ENCODE assay signal across 8 cellular contexts in the genomic region with DNA sequence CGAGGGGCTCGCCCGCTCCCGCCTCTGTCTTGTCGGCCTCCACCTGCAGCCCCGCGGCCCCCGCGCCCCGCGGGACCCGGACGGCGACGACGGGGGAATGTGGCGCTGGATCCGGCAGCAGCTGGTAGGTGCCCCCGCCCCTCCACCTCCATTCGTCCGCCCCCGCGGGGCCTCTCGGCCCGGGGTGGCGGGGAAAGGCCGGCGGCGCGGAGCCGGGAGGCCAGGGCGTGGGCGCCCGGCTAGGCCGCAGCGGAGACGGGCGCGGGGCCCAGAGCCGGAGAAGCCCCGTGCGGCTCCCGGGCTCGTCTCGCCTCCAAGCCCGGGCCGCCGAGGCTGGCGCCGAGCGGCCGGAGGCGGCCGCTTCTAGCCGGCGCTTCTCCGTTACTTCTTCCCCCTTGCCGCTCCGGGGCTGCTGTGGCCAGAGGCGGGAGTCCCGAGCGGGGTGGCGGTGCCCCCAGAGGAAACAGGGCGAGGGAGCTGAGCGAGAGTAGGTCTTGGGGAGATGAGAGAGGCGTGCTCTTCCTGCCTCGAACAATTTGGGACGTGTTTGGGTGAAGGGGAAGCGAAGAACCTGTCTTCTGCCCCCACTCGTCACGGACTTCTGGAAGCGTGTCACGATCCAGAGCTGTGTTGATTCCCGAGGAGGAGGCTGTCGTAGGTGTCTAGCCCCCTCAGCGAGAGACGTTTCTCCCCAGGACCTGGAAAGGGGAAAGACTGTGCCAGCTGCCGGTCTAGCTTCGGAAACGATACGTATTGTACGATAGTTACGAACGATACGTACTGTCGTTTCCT.
DNase-seq lines count a peak whose midpoint lies in the region; ATAC-seq and TF ChIP-seq lines count a peak whose summit lies in the region.

No MANE protein-coding gene starts in this region.

- H3K27me3 ChIP-seq in mucosa of rectum (ENCODE audit: control insufficient read depth in 2 of 2, insufficient read depth in 2 of 2, low read length in 2 of 2): no peaks in the 10 kb centered on the region

- TF ChIP-seq CTCF in epithelial cell of esophagus (IDR thresholded peaks at IDR 0.05; ENCODE audit: insufficient read depth, low read depth, low read length, missing control alignments): no peak

- peak overlapping the region; percentile 94 for H3K27ac Mint-ChIP-seq in stimulated activated effector memory CD8-positive, alpha-beta T cell treated with anti-CD3 and anti-CD28 coated beads, Interleukin-12 subunit alpha, Interleukin-12 subunit beta, amount 100 ng/mL, for 72 hours

- peak overlapping the region; percentile 96 to 98 for H3K27ac ChIP-seq in mucosa of rectum (ENCODE audit: low read depth in 2 of 2, low read length in 2 of 2)

- peak; percentile 33 for DNase-seq in 8988T
- DNase-seq in NCI-H345 treated with DMSO at 0.1 percent for 48 hours (lab: John Stamatoyannopoulos, UW; ENCODE audit: unreplicated experiment): peak; percentile 33
- peak in 2 of 3 experiments; percentile 14 to 34 for DNase-seq in activated CD8-positive, alpha-beta memory T cell treated with anti-CD3 and anti-CD28 coated beads for 48 hours (ENCODE audit: low read depth in 2 of 3, low spot score in 2 of 3)
- DNase-seq in epithelial cell of esophagus (ENCODE audit: low read depth): peak; percentile 47
- peak in 1 of 2 donors; percentile 85 for DNase-seq in stimulated activated effector memory CD8-positive, alpha-beta T cell treated with anti-CD3 and anti-CD28 coated beads, Interleukin-12 subunit alpha, Interleukin-12 subunit beta, amount 100 ng/mL, for 72 hours (ENCODE audit: low spot score in 2 of 2)

- H3K9me3 ChIP-seq in mucosa of rectum (ENCODE audit: control insufficient read depth in 2 of 2, low read length in 2 of 2): no peaks in the 10 kb centered on the region

- H3K36me3 ChIP-seq in mucosa of rectum (ENCODE audit: control insufficient read depth in 2 of 2, insufficient read depth in 2 of 2, low read length in 2 of 2): no peaks in the 10 kb centered on the region

- peak overlapping the region; percentile 86 to 96 for H3K9ac ChIP-seq in mucosa of rectum (ENCODE audit: low read depth in 1 of 2, low read length in 2 of 2)

- peaks cover 3 to 15% of the 10 kb centered on the region in 2 donors for H3K4me1 ChIP-seq in mucosa of rectum (ENCODE audit: control insufficient read depth in 2 of 2, insufficient read depth in 2 of 2, low read length in 2 of 2)

- no peaks in the 10 kb centered on the region for H3K9me3 Mint-ChIP-seq in stimulated activated effector memory CD8-positive, alpha-beta T cell treated with anti-CD3 and anti-CD28 coated beads, Interleukin-12 subunit alpha, Interleukin-12 subunit beta, amount 100 ng/mL, for 72 hours

- H3K4me1 Mint-ChIP-seq in stimulated activated effector memory CD8-positive, alpha-beta T cell treated with anti-CD3 and anti-CD28 coated beads, Interleukin-12 subunit alpha, Interleukin-12 subunit beta, amount 100 ng/mL, for 72 hours: peaks cover 20% of the 10 kb centered on the region

- peak; percentile 4 for ATAC-seq in GM18508 (IDR thresholded peaks at IDR 0.05; ENCODE audit: insufficient read depth, unreplicated experiment)
- peak; percentile 41 for ATAC-seq in HG02970 (IDR thresholded peaks at IDR 0.05; ENCODE audit: low FRiP score, unreplicated experiment)
- peak; percentile 64 for ATAC-seq in stimulated activated effector memory CD8-positive, alpha-beta T cell treated with anti-CD3 and anti-CD28 coated beads, Interleukin-12 subunit alpha, Interleukin-12 subunit beta, amount 100 ng/mL, for 72 hours

- H3K36me3 Mint-ChIP-seq in stimulated activated effector memory CD8-positive, alpha-beta T cell treated with anti-CD3 and anti-CD28 coated beads, Interleukin-12 subunit alpha, Interleukin-12 subunit beta, amount 100 ng/mL, for 72 hours: peaks cover 25% of the 10 kb centered on the region

- H3K4me3 ChIP-seq in epithelial cell of esophagus (ENCODE audit: low read length) (peak overlapping the region; percentile 94), mucosa of rectum (ENCODE audit: low read length in 2 of 2) (peak overlapping the region; percentile 85 to 99)

- peak overlapping the region; percentile 89 for H3K4me3 Mint-ChIP-seq in stimulated activated effector memory CD8-positive, alpha-beta T cell treated with anti-CD3 and anti-CD28 coated beads, Interleukin-12 subunit alpha, Interleukin-12 subunit beta, amount 100 ng/mL, for 72 hours

Comparison
In these comparisons a context has a peak if more than half of its experiments do, and no peak if none do; other contexts are left out.
1. ATAC-seq: peak in every context shown above with its lines; median percentile 64 in stimulated activated effector memory CD8-positive, alpha-beta T cell treated with anti-CD3 and anti-CD28 coated beads, Interleukin-12 subunit alpha, Interleukin-12 subunit beta, amount 100 ng/mL, for 72 hours; 41 in HG02970; 4 in GM18508.